ENCODE assay signal across 21 cellular contexts in the genomic region with DNA sequence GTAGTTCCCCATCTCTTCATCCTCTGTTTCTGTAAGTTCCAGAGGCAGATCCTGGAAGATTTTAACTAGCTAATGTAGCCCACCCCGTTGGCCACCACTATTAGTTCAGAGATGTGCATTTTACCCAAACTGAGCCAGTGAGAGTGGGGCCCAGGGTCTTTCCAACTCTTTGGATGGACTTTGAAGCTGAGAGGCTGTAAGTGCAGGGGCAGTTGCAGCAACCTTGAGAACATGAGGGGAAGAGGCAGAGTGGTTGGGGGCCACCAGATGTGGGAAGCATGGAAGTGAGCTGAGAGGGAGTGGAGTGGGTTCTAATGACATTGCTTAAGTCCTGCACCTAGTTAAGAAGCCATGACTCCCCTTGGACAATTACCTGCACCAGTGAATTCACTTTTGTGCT.
"Had no signal": no experiment of that assay in that cellular context is flagged by ENCODE, and none has a peak within 500 bp of the region (broad histone marks: within the 10 kb centered on the region; RNA-seq: fewer than 3 reads in every experiment).

No MANE protein-coding gene starts in this region.

- H3K9me3 ChIP-seq: gastrocnemius medialis, left lung, lower lobe of right lung, thyroid gland, vagina had no signal

- H3K4me3 ChIP-seq: gastrocnemius medialis, left lung, lower lobe of right lung, smooth muscle cell, thyroid gland, vagina had no signal

- ATAC-seq: effector memory CD8-positive, alpha-beta T cell; gastrocnemius medialis; left cardiac atrium; left lung; lower lobe of right lung; naive thymus-derived CD8-positive, alpha-beta T cell; sciatic nerve; stimulated activated naive CD8-positive, alpha-beta T cell treated with anti-CD3 and anti-CD28 coated beads, Interleukin-15, amount 100 ng/mL, for 72 hours had no signal

- H3K36me3 ChIP-seq: gastrocnemius medialis, left lung, lower lobe of right lung, thyroid gland, vagina had no signal

- DNase-seq: cortex of kidney; effector memory CD8-positive, alpha-beta T cell; foreskin fibroblast; gastrocnemius medialis; head of caudate nucleus; left cardiac atrium; left lung; lower lobe of right lung; naive thymus-derived CD8-positive, alpha-beta T cell; stimulated activated CD4-positive, alpha-beta T cell treated with anti-CD3 and anti-CD28 coated beads, Interleukin-12 subunit alpha, Interleukin-12 subunit beta, amount 100 ng/mL, for 4 hours; stimulated activated CD4-positive, alpha-beta T cell treated with anti-CD3 and anti-CD28 coated beads, Interleukin-1b, Interleukin-23, amount 100 ng/mL, for 48 hours; stimulated activated CD4-positive, alpha-beta T cell treated with anti-CD3 and anti-CD28 coated beads, Interleukin-4, amount 100 ng/mL, for 1 hour; stimulated activated CD8-positive, alpha-beta memory T cell treated with anti-CD3 and anti-CD28 coated beads, Interleukin-4, amount 100 ng/mL, for 48 hours; stimulated activated naive CD4-positive, alpha-beta T cell; stimulated activated naive CD8-positive, alpha-beta T cell treated with anti-CD3 and anti-CD28 coated beads, Interleukin-15, amount 100 ng/mL, for 72 hours; thyroid gland; trophoblast cell had no signal

- H3K27ac ChIP-seq: left lung, lower lobe of right lung, parathyroid adenoma, thyroid gland, vagina had no signal

- H3K27me3 ChIP-seq: gastrocnemius medialis, left lung, thyroid gland, vagina had no signal

- H3K4me1 ChIP-seq: left lung, lower lobe of right lung, parathyroid adenoma, thyroid gland, vagina had no signal
